Comparison of ENCODE assay signal across 28 cellular contexts in the genomic region with DNA sequence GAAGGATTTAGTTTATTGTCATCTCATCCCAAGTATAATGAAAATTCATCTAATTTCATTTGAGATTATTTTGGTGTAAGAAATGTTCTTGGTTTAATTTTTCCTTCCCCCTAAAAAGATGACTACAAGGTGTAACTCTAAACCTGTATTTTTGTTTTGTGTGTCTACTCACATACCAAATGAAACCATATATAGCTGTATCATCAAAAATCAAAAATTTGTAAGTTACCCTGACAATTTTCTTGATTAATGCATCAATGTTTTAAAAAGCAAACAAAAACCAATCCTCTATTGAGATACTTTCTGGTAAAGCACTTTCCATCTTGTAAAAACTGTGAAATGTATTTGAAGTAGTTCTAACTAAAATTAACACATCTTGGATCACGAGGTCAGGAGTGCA. TPM values are rescaled to one million over a fixed set of nuclear protein-coding genes. Genes with fewer than 3 reads are reported as not detected.
DNase-seq lines count a peak whose midpoint lies in the region; ATAC-seq, FAIRE-seq and TF ChIP-seq lines count a peak whose summit lies in the region.
"Had no signal": no experiment of that assay in that cellular context is flagged by ENCODE, and none has a peak within 500 bp of the region (broad histone marks: within the 10 kb centered on the region; RNA-seq: fewer than 3 reads in every experiment).

No MANE protein-coding gene starts in this region.

- FAIRE-seq in HepG2 (lab: Jason Lieb, UNC) (no peak), GM12891 (lab: Jason Lieb, UNC) (peak; percentile 35), RCC 7860 (lab: Jason Lieb, UNC) (peak; percentile 38), K562 (lab: Jason Lieb, UNC) (no peak)
- FAIRE-seq: GM12878 had no signal

- 12% methylated on average over 1 of the region's 1 CpG for WGBS in HepG2 (ENCODE audit: low lambda C conversion rate)
- 100% methylated on average over 1 of the region's 1 CpG for WGBS in right lobe of liver (ENCODE audit: insufficient coverage, low coverage, low lambda C conversion rate, missing lambda C conversion rate)
- 16% methylated on average over 1 of the region's 1 CpG for WGBS in K562 (ENCODE audit: insufficient coverage, low coverage, missing lambda C conversion rate)

- no peaks in the 10 kb centered on the region for H3K27me3 ChIP-seq in HepG2 (ENCODE audit: control insufficient read depth in 1 of 2, insufficient read depth in 2 of 2, low read length in 2 of 2)
- H3K27me3 ChIP-seq in right lobe of liver = no peaks in the 10 kb centered on the region
- H3K27me3 ChIP-seq in K562 (ENCODE audit: control insufficient read depth in 2 of 2, insufficient read depth in 2 of 2, low read length in 2 of 2) = no peaks in the 10 kb centered on the region
- no peaks in the 10 kb centered on the region for H3K27me3 ChIP-seq in CD4-positive, alpha-beta T cell (ENCODE audit: control insufficient read depth, insufficient read depth, low read length)
- H3K27me3 ChIP-seq: BE2C, BLaER1 had no signal

- TF ChIP-seq CTCF in HepG2 (CRISPR knock-in tag; IDR thresholded peaks at IDR 0.05) = no peak
- no peak for TF ChIP-seq CTCF in right lobe of liver (IDR thresholded peaks at IDR 0.05)
- no peak for TF ChIP-seq CTCF in K562 (IDR thresholded peaks at IDR 0.05 in 2 of 3, conservative IDR thresholded peaks at IDR 0.05 in 1 of 3; ENCODE audit: insufficient read depth in 2 of 3, low read depth in 1 of 3, low read length in 3 of 3)
- no peak for TF ChIP-seq CTCF in omental fat pad (IDR thresholded peaks at IDR 0.05)
- TF ChIP-seq CTCF in CD4-positive, alpha-beta T cell (IDR thresholded peaks at IDR 0.05) = no peak

- no peaks in the 10 kb centered on the region for H3K9me3 ChIP-seq in HepG2 (ENCODE audit: low read length)
- H3K9me3 ChIP-seq in right lobe of liver = no peaks in the 10 kb centered on the region
- no peaks in the 10 kb centered on the region for H3K9me3 ChIP-seq in K562 (replicated peaks; ENCODE audit: control insufficient read depth, insufficient read depth, low read depth, low read length)
- no peaks in the 10 kb centered on the region for H3K9me3 ChIP-seq in CD4-positive, alpha-beta T cell (ENCODE audit: control insufficient read depth, low read length)
- H3K9me3 ChIP-seq: BE2C, BLaER1, Caco-2 had no signal

- BruUV-seq in HepG2 (replicated peaks; lab: Mats Ljungman, UMichigan) (no TSS peak), K562 (replicated peaks; lab: Mats Ljungman, UMichigan) (no TSS peak)

- H3K4me1 Mint-ChIP-seq in CD4-positive, alpha-beta T cell (ENCODE audit: low read depth) = no peaks in the 10 kb centered on the region
- H3K4me1 Mint-ChIP-seq: CD14-positive monocyte; CD4-positive, CD25-positive, alpha-beta regulatory T cell had no signal

- H3K36me3 ChIP-seq in HepG2 (replicated peaks in 1 of 2; ENCODE audit: control insufficient read depth in 1 of 2, insufficient read depth in 2 of 2, low read length in 2 of 2) (no peaks in the 10 kb centered on the region), right lobe of liver (no peaks in the 10 kb centered on the region), K562 (ENCODE audit: control insufficient read depth, insufficient read depth, low read length) (no peaks in the 10 kb centered on the region)
- H3K36me3 ChIP-seq: BE2C had no signal

- CTCF ChIA-PET in HepG2 (lab: Yijun Ruan, JAX; ENCODE audit: low intra/inter-chr PET ratio, low total read pairs) (no interaction called here), K562 (lab: Yijun Ruan, JAX; ENCODE audit: low intra/inter-chr PET ratio) (no interaction called here)
- CTCF ChIA-PET in CD4-positive, alpha-beta T cell (lab: Charles Lee) = no interaction called here

- H3K4me3 Mint-ChIP-seq in CD4-positive, alpha-beta T cell = no peak overlapping the region
- H3K4me3 Mint-ChIP-seq: CD14-positive monocyte; CD4-positive, CD25-positive, alpha-beta regulatory T cell; CD8-positive, alpha-beta T cell had no signal

- ATAC-seq in HepG2 (no peak), right lobe of liver (no peak), K562 (no peak), omental fat pad (ENCODE audit: low FRiP score) (no peak)
- ATAC-seq in CD4-positive, alpha-beta T cell (ENCODE audit: poor library complexity) = no peak
- ATAC-seq: CD8-positive, alpha-beta T cell; GM12878 had no signal

- H3K79me2 ChIP-seq in HepG2 (ENCODE audit: insufficient read depth, low read length) (no peaks in the 10 kb centered on the region), K562 (ENCODE audit: control insufficient read depth, insufficient read depth, low read length) (no peaks in the 10 kb centered on the region)

- H3K4me3 ChIP-seq in HepG2 (replicated peaks in 1 of 3; ENCODE audit: insufficient read depth in 1 of 3, low read depth in 2 of 3, low read length in 3 of 3) (no peak overlapping the region), right lobe of liver (no peak overlapping the region), K562 (no peak overlapping the region)
- H3K4me3 ChIP-seq: BLaER1, GM12878 had no signal

- H3K9me3 Mint-ChIP-seq in CD4-positive, alpha-beta T cell = no peaks in the 10 kb centered on the region
- H3K9me3 Mint-ChIP-seq: CD14-positive monocyte; CD4-positive, CD25-positive, alpha-beta regulatory T cell; CD8-positive, alpha-beta T cell had no signal

- H3K36me3 Mint-ChIP-seq in CD4-positive, alpha-beta T cell (ENCODE audit: low read depth) = peaks cover 5% of the 10 kb centered on the region
- H3K36me3 Mint-ChIP-seq: CD8-positive, alpha-beta T cell had no signal

- POLR2A ChIA-PET in HepG2 (lab: Yijun Ruan, JAX) (no interaction called here), K562 (lab: Yijun Ruan, JAX) (interaction anchor here (1.0 kb wide), 1 partner anchor 99 kb away, joined by 3 read pairs; no protein-coding TSS in a partner anchor)
- POLR2A ChIA-PET in CD4-positive, alpha-beta T cell (lab: Charles Lee) = no interaction called here

- H3K9ac ChIP-seq in HepG2 (ENCODE audit: insufficient read depth, low read depth, low read length) = no peak overlapping the region
- H3K9ac ChIP-seq in K562 (ENCODE audit: insufficient read depth in 1 of 2, low read depth in 2 of 2, low read length in 2 of 2) = no peak overlapping the region
- H3K9ac ChIP-seq: BLaER1 had no signal

- TF ChIP-seq RAD21 in HepG2 (CRISPR knock-in tag; IDR thresholded peaks at IDR 0.05) (no peak), K562 (CRISPR knock-in tag; conservative IDR thresholded peaks at IDR 0.05 in 1 of 2, IDR thresholded peaks at IDR 0.05 in 1 of 2) (no peak)

- TF ChIP-seq EP300 in HepG2 (IDR thresholded peaks at IDR 0.05; ENCODE audit: low read depth in 2 of 2, low read length in 2 of 2) (no peak), HepG2 (CRISPR knock-in tag; IDR thresholded peaks at IDR 0.05; ENCODE audit: borderline replicate concordance) (no peak), K562 (IDR thresholded peaks at IDR 0.05; ENCODE audit: low read length) (no peak)

- in situ Hi-C loops in HepG2 (cut with HindIII; ENCODE audit: extremely low pct_ligation_motif_present, low pct_unique_long_range_greater_than_20kb) = loop anchor here (10.0 to 25.0 kb wide), 2 partner anchors 601 to 754 kb away; no protein-coding TSS in a partner anchor
- in situ Hi-C loops in K562 (cut with MboI) = no loop called here

- TF ChIP-seq POLR2A in HepG2 (IDR thresholded peaks at IDR 0.05; ENCODE audit: insufficient read depth in 1 of 2, low read depth in 2 of 2, low read length in 2 of 2) (no peak), right lobe of liver (IDR thresholded peaks at IDR 0.05) (no peak), GM12891 (IDR thresholded peaks at IDR 0.05; ENCODE audit: low read depth, low read length) (no peak), K562 (conservative IDR thresholded peaks at IDR 0.05) (no peak)

- H3K4me2 ChIP-seq in HepG2 (ENCODE audit: low read depth, low read length) = no peak overlapping the region
- no peak overlapping the region for H3K4me2 ChIP-seq in K562 (ENCODE audit: insufficient read depth, low read length)
- H3K4me2 ChIP-seq: BLaER1 had no signal

- no peaks in the 10 kb centered on the region for H3K9me1 ChIP-seq in K562 (ENCODE audit: control insufficient read depth, insufficient read depth, low read length)

- H2AFZ ChIP-seq in HepG2 (ENCODE audit: low read length) (no peak overlapping the region), K562 (ENCODE audit: low read depth, low read length) (no peak overlapping the region)

- H3K4me1 ChIP-seq in HepG2 (ENCODE audit: insufficient read depth, low read length) = no peaks in the 10 kb centered on the region
- no peaks in the 10 kb centered on the region for H3K4me1 ChIP-seq in right lobe of liver
- peaks cover 0 to 18% of the 10 kb centered on the region in 2 experiments; a peak in 2 of 5 replicates for H3K4me1 ChIP-seq in K562 (replicated peaks in 1 of 2; ENCODE audit: control insufficient read depth in 2 of 2, insufficient read depth in 2 of 2, low read length in 2 of 2)
- H3K4me1 ChIP-seq: BE2C, BLaER1, Caco-2 had no signal

- H3K27ac ChIP-seq in HepG2 (ENCODE audit: extremely low read length, insufficient read depth, low read length) (no peak overlapping the region), right lobe of liver (no peak overlapping the region), K562 (ENCODE audit: extremely low read depth, low read depth, low read length) (no peak overlapping the region)
- H3K27ac ChIP-seq in CD4-positive, alpha-beta T cell (ENCODE audit: low read depth, low read length) = no peak overlapping the region
- H3K27ac ChIP-seq: 22Rv1, BLaER1 had no signal

- no peaks in the 10 kb centered on the region for H4K20me1 ChIP-seq in HepG2 (ENCODE audit: insufficient read depth, low read length)
- no peaks in the 10 kb centered on the region for H4K20me1 ChIP-seq in K562 (replicated peaks; ENCODE audit: control insufficient read depth, insufficient read depth, low read length)
- H4K20me1 ChIP-seq: BLaER1 had no signal

- DNase-seq in HepG2 (ENCODE audit: low spot score) = no peak
- DNase-seq in right lobe of liver = no peak
- no peak for DNase-seq in GM12891 (ENCODE audit: insufficient read length, low spot score)
- no peak for DNase-seq in RCC 7860 (ENCODE audit: low spot score)
- DNase-seq in K562 (ENCODE audit: extremely low read depth in 1 of 4, low spot score in 3 of 4) = no peak
- DNase-seq in omental fat pad (ENCODE audit: low spot score) = no peak
- DNase-seq in OCI-M1 (lab: John Stamatoyannopoulos, UW) = no peak
- DNase-seq in CD4-positive, alpha-beta T cell = no peak
- DNase-seq: ACHN; BE2C; C1 segment of cervical spinal cord; Caco-2; Calu3; CD4-positive, CD25-positive, alpha-beta regulatory T cell; CD8-positive, alpha-beta T cell; DMS 273 treated with DMSO at 0.1 percent for 48 hours; DMS153; DMS53; DMS79; DND-41; EL; GDM1 had no signal

- no peak overlapping the region for H3K27ac Mint-ChIP-seq in CD4-positive, alpha-beta T cell
- H3K27ac Mint-ChIP-seq: CD4-positive, CD25-positive, alpha-beta regulatory T cell; CD8-positive, alpha-beta T cell had no signal

- no peaks in the 10 kb centered on the region for H3K27me3 Mint-ChIP-seq in CD4-positive, alpha-beta T cell
- H3K27me3 Mint-ChIP-seq: CD4-positive, CD25-positive, alpha-beta regulatory T cell had no signal

- intact Hi-C loops in HepG2 (cut with micrococcal nuclease; ENCODE audit: unreplicated experiment) = no loop called here
- intact Hi-C loops in right lobe of liver (cut with DNase I) = no loop called here
- intact Hi-C loops in K562 (cut with micrococcal nuclease) = loop anchor here (5.0 kb wide), 3 partner anchors 81 to 1296 kb away; no protein-coding TSS in a partner anchor
- intact Hi-C loops in CD4-positive, alpha-beta T cell (cut with DNase I, micrococcal nuclease) = no loop called here

RNA-seq across cellular contexts. Expression of gene FH, which starts 30.8 kb away (rescaled TPM):
- 152 and 211 TPM in 2 replicates for total RNA-seq in HepG2 (2016; rRNA removed; fragmentation: Illumina TruSeq; extraction: Trizol)
- 15.1 and 15.5 TPM in 2 replicates for total RNA-seq in HepG2 (2016; cell fraction: cytosol; rRNA removed; fragmentation: Illumina TruSeq; extraction: Trizol; ENCODE audit: low read depth)
- total RNA-seq in HepG2 (2016; cell fraction: insoluble cytoplasmic fraction; rRNA removed; fragmentation: Illumina TruSeq; extraction: Trizol) = 152 and 208 TPM in 2 replicates
- total RNA-seq in HepG2 (2016; cell fraction: membrane; rRNA removed; fragmentation: Illumina TruSeq; extraction: Trizol) = 27.7 and 33.8 TPM in 2 replicates
- total RNA-seq in HepG2 (2016; cell fraction: nucleus; rRNA removed; fragmentation: Illumina TruSeq; extraction: Trizol) = 70.8 and 71.1 TPM in 2 replicates
- 31.6 and 39.2 TPM in 2 replicates for polyA plus RNA-seq in HepG2 (2011; rRNA removed)
- 30.2 and 38.1 TPM in 2 replicates for polyA plus RNA-seq in HepG2 (2011; cell fraction: cytosol; rRNA removed)
- polyA plus RNA-seq in HepG2 (2011; cell fraction: nucleus; rRNA removed) = 15.4 and 16.2 TPM in 2 replicates
- polyA plus RNA-seq in HepG2 (2012) = 54.9 and 74.1 TPM in 2 replicates
- 12.8 and 13.3 TPM in 2 replicates for polyA plus RNA-seq in HepG2 (2016; cell fraction: cytosol; fragmentation: Illumina TruSeq; extraction: Trizol; ENCODE audit: low read depth)
- 156 and 157 TPM in 2 replicates for polyA plus RNA-seq in HepG2 (2016; cell fraction: insoluble cytoplasmic fraction; fragmentation: Illumina TruSeq; extraction: Trizol; ENCODE audit: low read depth)
- polyA plus RNA-seq in HepG2 (2016; cell fraction: membrane; fragmentation: Illumina TruSeq; extraction: Trizol; ENCODE audit: low read depth) = 17.9 and 20.9 TPM in 2 replicates
- 55.6 and 62.5 TPM in 2 replicates for polyA plus RNA-seq in HepG2 (2016; cell fraction: nucleus; fragmentation: Illumina TruSeq; extraction: Trizol; ENCODE audit: insufficient read depth, low read depth)
- polyA minus RNA-seq in HepG2 (2011; rRNA and poly(A)+ RNA removed; ENCODE audit: low replicate concordance) = 24.3 and 75.2 TPM in 2 replicates
- polyA minus RNA-seq in HepG2 (2011; cell fraction: cytosol; rRNA and poly(A)+ RNA removed) = 32.9 and 37.7 TPM in 2 replicates
- polyA minus RNA-seq in HepG2 (2011; cell fraction: nucleus; rRNA and poly(A)+ RNA removed) = 40.8 and 54.5 TPM in 2 replicates
- 100 to 1,000 TPM in 5 of 6 experiments, 10 to 100 TPM in 1; 95.0 to 126 (median 114) TPM for total RNA-seq in right lobe of liver
- polyA plus RNA-seq in GM12891 (2012; ENCODE audit: low read depth, missing spikeins) = 88.6 TPM
- 50.4 and 162 TPM in 2 replicates for total RNA-seq in K562 (2011; cell fraction: chromatin; rRNA removed; ENCODE audit: low replicate concordance)
- 40.0 and 44.2 TPM in 2 replicates for total RNA-seq in K562 (2011; cell fraction: nucleolus; rRNA removed)
- total RNA-seq in K562 (2011; cell fraction: nucleoplasm; rRNA removed) = 59.3 and 65.7 TPM in 2 replicates
- total RNA-seq in K562 (2014; rRNA removed) = 130 and 160 TPM in 2 replicates
- total RNA-seq in K562 (2014; rRNA removed; fragmentation: Illumina TruSeq; extraction: Trizol) = 240 and 270 TPM in 2 replicates
- total RNA-seq in K562 (2015; rRNA removed; fragmentation: Illumina TruSeq; extraction: Trizol) = 214 and 215 TPM in 2 replicates
- total RNA-seq in K562 (2021) = 208 and 211 TPM in 2 replicates
- 184 and 233 TPM in 2 replicates for polyA plus RNA-seq in K562 (2011; rRNA removed)
- polyA plus RNA-seq in K562 (2011; cell fraction: cytosol; rRNA removed) = 87.3 and 123 TPM in 2 replicates
- 59.9 and 94.3 TPM in 2 replicates for polyA plus RNA-seq in K562 (2011; cell fraction: nucleus; rRNA removed)
- 169 and 211 TPM in 2 replicates for polyA plus RNA-seq in K562 (2012)
- polyA plus RNA-seq in K562 (2014; fragmentation: Illumina TruSeq; extraction: Trizol) = 187 and 196 TPM in 2 replicates
- 100 to 1,000 TPM; 117 to 163 TPM for polyA plus RNA-seq in K562 (2014; fragmentation: Nextera tagmentation; extraction: Ambion mirVana)
- polyA plus RNA-seq in K562 (2014; rRNA removed) = 224 and 237 TPM in 2 replicates
- polyA minus RNA-seq in K562 (2011; rRNA and poly(A)+ RNA removed) = 394 and 403 TPM in 2 replicates
- polyA minus RNA-seq in K562 (2011; cell fraction: cytosol; rRNA and poly(A)+ RNA removed) = 91.0 and 111 TPM in 2 replicates
- polyA minus RNA-seq in K562 (2011; cell fraction: nucleus; rRNA and poly(A)+ RNA removed) = 64.4 and 99.4 TPM in 2 replicates
- total RNA-seq in omental fat pad = 10 to 100 TPM; 28.5 to 61.6 (median 47.0) TPM
- 10 to 100 TPM; 13.0 to 16.9 TPM for total RNA-seq in CD4-positive, alpha-beta T cell

RNA-seq across cellular contexts. Expression of gene KMO, which starts 43.4 kb away (rescaled TPM):
- total RNA-seq in HepG2 (2016; rRNA removed; fragmentation: Illumina TruSeq; extraction: Trizol) (not detected in 2 replicates), right lobe of liver (10 to 100 TPM; 25.4 to 57.3 (median 28.3) TPM), K562 (2014; rRNA removed) (not detected in 2 replicates), K562 (2014; rRNA removed; fragmentation: Illumina TruSeq; extraction: Trizol) (not detected in 2 replicates), K562 (2015; rRNA removed; fragmentation: Illumina TruSeq; extraction: Trizol) (0.11 and 0.19 TPM in 2 replicates), K562 (2021) (not detected in 2 replicates), omental fat pad (1 to 10 TPM; 1.3 to 4.4 (median 2.5) TPM)
- not detected in 2 replicates for total RNA-seq in HepG2 (2016; cell fraction: cytosol; rRNA removed; fragmentation: Illumina TruSeq; extraction: Trizol; ENCODE audit: low read depth)
- not detected in 2 replicates for total RNA-seq in HepG2 (2016; cell fraction: insoluble cytoplasmic fraction; rRNA removed; fragmentation: Illumina TruSeq; extraction: Trizol)
- not detected in 2 replicates for total RNA-seq in HepG2 (2016; cell fraction: membrane; rRNA removed; fragmentation: Illumina TruSeq; extraction: Trizol)
- total RNA-seq in HepG2 (2016; cell fraction: nucleus; rRNA removed; fragmentation: Illumina TruSeq; extraction: Trizol) = not detected in 2 replicates
- polyA plus RNA-seq in HepG2 (2011; rRNA removed) (0.01 TPM in 2 replicates), K562 (2011; rRNA removed) (0.01 and 0.03 TPM in 2 replicates), K562 (2014; fragmentation: Illumina TruSeq; extraction: Trizol) (not detected in 2 replicates), K562 (2014; fragmentation: Nextera tagmentation; extraction: Ambion mirVana) (under 1 TPM in 1 of 2 experiments, not detected in 1; 0.01 TPM), K562 (2014; rRNA removed) (0.04 TPM in 1 of 2 replicates, not detected in the other)
- polyA plus RNA-seq in HepG2 (2011; cell fraction: cytosol; rRNA removed) = 0.12 TPM in 1 of 2 replicates, not detected in the other
- polyA plus RNA-seq in HepG2 (2011; cell fraction: nucleus; rRNA removed) = not detected in 2 replicates
- polyA plus RNA-seq in HepG2 (2012) = 0.07 and 0.08 TPM in 2 replicates
- polyA plus RNA-seq in HepG2 (2016; cell fraction: cytosol; fragmentation: Illumina TruSeq; extraction: Trizol; ENCODE audit: low read depth) = not detected in 2 replicates
- polyA plus RNA-seq in HepG2 (2016; cell fraction: insoluble cytoplasmic fraction; fragmentation: Illumina TruSeq; extraction: Trizol; ENCODE audit: low read depth) = not detected in 2 replicates
- not detected in 2 replicates for polyA plus RNA-seq in HepG2 (2016; cell fraction: membrane; fragmentation: Illumina TruSeq; extraction: Trizol; ENCODE audit: low read depth)
- not detected in 2 replicates for polyA plus RNA-seq in HepG2 (2016; cell fraction: nucleus; fragmentation: Illumina TruSeq; extraction: Trizol; ENCODE audit: insufficient read depth, low read depth)
- not detected in 2 replicates for polyA minus RNA-seq in HepG2 (2011; rRNA and poly(A)+ RNA removed; ENCODE audit: low replicate concordance)
- not detected in 2 replicates for polyA minus RNA-seq in HepG2 (2011; cell fraction: cytosol; rRNA and poly(A)+ RNA removed)
- not detected in 2 replicates for polyA minus RNA-seq in HepG2 (2011; cell fraction: nucleus; rRNA and poly(A)+ RNA removed)
- polyA plus RNA-seq in GM12891 (2012; ENCODE audit: low read depth, missing spikeins) = 7.0 TPM
- not detected in 2 replicates for total RNA-seq in K562 (2011; cell fraction: chromatin; rRNA removed; ENCODE audit: low replicate concordance)
- total RNA-seq in K562 (2011; cell fraction: nucleolus; rRNA removed) = not detected in 2 replicates
- 0.53 TPM in 1 of 2 replicates, not detected in the other for total RNA-seq in K562 (2011; cell fraction: nucleoplasm; rRNA removed)
- polyA plus RNA-seq in K562 (2011; cell fraction: cytosol; rRNA removed) = not detected in 2 replicates
- 0.03 TPM in 1 of 2 replicates, not detected in the other for polyA plus RNA-seq in K562 (2011; cell fraction: nucleus; rRNA removed)
- 0.06 and 0.12 TPM in 2 replicates for polyA plus RNA-seq in K562 (2012)
- polyA minus RNA-seq in K562 (2011; rRNA and poly(A)+ RNA removed) = not detected in 2 replicates
- not detected in 2 replicates for polyA minus RNA-seq in K562 (2011; cell fraction: cytosol; rRNA and poly(A)+ RNA removed)
- 0.11 TPM in 1 of 2 replicates, not detected in the other for polyA minus RNA-seq in K562 (2011; cell fraction: nucleus; rRNA and poly(A)+ RNA removed)
- not detected for total RNA-seq in CD4-positive, alpha-beta T cell
- total RNA-seq: A172; Caco-2; CD4-positive, CD25-positive, alpha-beta regulatory T cell; CD8-positive, alpha-beta T cell; G401 had no signal

Comparison
In these comparisons a context has a peak if more than half of its experiments do, and no peak if none do; other contexts are left out.
1. RNA of gene KMO, which starts 43.4 kb away (total RNA-seq): 25.4 to 57.3 TPM in right lobe of liver; 1.3 to 4.4 TPM in omental fat pad, not detected in CD4-positive, alpha-beta T cell, 0.11 to 0.53 TPM in K562 and not detected in HepG2; every median in the first group is over 4 times any median in the second.
2. Of the 241 proteins assayed by ChIP-seq in both HepG2 and K562: peak only in HepG2: MAFK; only in K562: MAFF and MAFG; in both: none; in neither: 238.